1 cellular context compared by ENCODE assay signal in genomic region chr6:167278143-167278938, GRCh38.
TF ChIP-seq lines count a peak whose summit lies in the region.

No MANE protein-coding gene starts in this region.

TF ChIP-seq in HepG2, 621 proteins besides CTCF, POLR2A, EP300 and RAD21:
- TF ChIP-seq NR0B2 (CRISPR knock-in tag; IDR thresholded peaks at IDR 0.05) = 0 out of 2 replicates have a peak, but pooled peaks have one; percentile 35
